20 cellular contexts compared by ENCODE assay signal in the genomic region with DNA sequence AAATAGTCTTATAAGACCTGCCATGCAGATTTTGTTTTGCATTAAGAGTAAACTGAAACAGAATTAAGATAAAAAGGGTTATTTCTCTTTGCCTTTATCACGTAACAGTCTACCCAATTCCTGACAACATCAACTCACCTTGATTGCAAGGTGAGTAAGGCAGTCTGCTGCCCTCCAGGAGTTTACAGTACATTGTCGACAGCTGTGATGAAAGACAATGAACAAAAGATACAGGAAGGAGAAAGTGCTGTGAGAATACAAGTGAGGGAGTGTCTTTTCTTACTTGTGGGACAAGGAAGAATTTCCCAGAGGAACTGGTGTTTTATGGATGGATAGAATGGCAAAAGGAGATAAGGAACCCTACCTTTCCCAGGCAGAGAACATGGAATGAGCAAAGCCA.
A peak's percentile ranks its signal among the peaks of the same experiment; 100 is the strongest.
DNase-seq lines count a peak whose midpoint lies in the region; ATAC-seq and TF ChIP-seq lines count a peak whose summit lies in the region.
"Had no signal": no experiment of that assay in that cellular context is flagged by ENCODE, and none has a peak within 500 bp of the region (broad histone marks: within the 10 kb centered on the region; RNA-seq: fewer than 3 reads in every experiment).

No MANE protein-coding gene starts in this region.

- H3K9me3 Mint-ChIP-seq in MCF 10A (ENCODE audit: unreplicated experiment): no peaks in the 10 kb centered on the region
- H3K9me3 Mint-ChIP-seq: CD4-positive, alpha-beta memory T cell; H9 had no signal

- H3K27ac ChIP-seq in HEK293 (ENCODE audit: extremely low read depth, low read depth, low read length) (no peak overlapping the region), RWPE2 (ENCODE audit: poor library complexity, severe bottlenecking) (peak overlapping the region; percentile 53), sigmoid colon (no peak overlapping the region)
- H3K27ac ChIP-seq: A549, GM23248 had no signal

- no peaks in the 10 kb centered on the region for H3K9me3 ChIP-seq in HEK293 (ENCODE audit: control insufficient read depth, insufficient read depth, low read depth, low read length)
- no peaks in the 10 kb centered on the region for H3K9me3 ChIP-seq in RWPE2 (ENCODE audit: severe bottlenecking)
- H3K9me3 ChIP-seq in mucosa of descending colon: no peaks in the 10 kb centered on the region
- no peaks in the 10 kb centered on the region for H3K9me3 ChIP-seq in sigmoid colon
- H3K9me3 ChIP-seq: A549 had no signal

- H3K27me3 Mint-ChIP-seq in MCF 10A (ENCODE audit: insufficient read depth, unreplicated experiment): no peaks in the 10 kb centered on the region
- H3K27me3 Mint-ChIP-seq: CD4-positive, alpha-beta memory T cell had no signal

- TF ChIP-seq CTCF in HEK293 (tag by site-specific recombination; IDR thresholded peaks at IDR 0.05): no peak
- TF ChIP-seq CTCF in RWPE2 (IDR thresholded peaks at IDR 0.05; ENCODE audit: poor library complexity, severe bottlenecking): no peak
- TF ChIP-seq CTCF in epithelial cell of esophagus (IDR thresholded peaks at IDR 0.05; ENCODE audit: insufficient read depth, low read depth, low read length, missing control alignments): no peak
- TF ChIP-seq CTCF in mucosa of descending colon (IDR thresholded peaks at IDR 0.05): no peak
- TF ChIP-seq CTCF in sigmoid colon (IDR thresholded peaks at IDR 0.05): no peak
- TF ChIP-seq CTCF in MCF 10A (IDR thresholded peaks at IDR 0.05; ENCODE audit: unreplicated experiment): no peak

- H3K4me3 Mint-ChIP-seq in MCF 10A (ENCODE audit: unreplicated experiment): no peak overlapping the region
- H3K4me3 Mint-ChIP-seq: CD4-positive, alpha-beta memory T cell; H9; HFFc6 had no signal

- no peaks in the 10 kb centered on the region for H3K27me3 ChIP-seq in RWPE2 (ENCODE audit: insufficient read depth, poor library complexity, severe bottlenecking)
- H3K27me3 ChIP-seq in sigmoid colon: no peaks in the 10 kb centered on the region

- CTCF ChIA-PET in HEK293 (lab: Yijun Ruan, JAX): no interaction called here
- CTCF ChIA-PET in MCF 10A (lab: Yijun Ruan, JAX): no interaction called here

- TF ChIP-seq EP300 in sigmoid colon (IDR thresholded peaks at IDR 0.05): no peak

- H3K4me1 ChIP-seq in HEK293 (ENCODE audit: control insufficient read depth, insufficient read depth, low read length): peaks cover 12% of the 10 kb centered on the region
- peaks cover 26% of the 10 kb centered on the region for H3K4me1 ChIP-seq in RWPE2 (ENCODE audit: insufficient read depth, poor library complexity, severe bottlenecking)
- no peaks in the 10 kb centered on the region for H3K4me1 ChIP-seq in mucosa of descending colon (ENCODE audit: low read depth)
- no peaks in the 10 kb centered on the region for H3K4me1 ChIP-seq in sigmoid colon
- H3K4me1 ChIP-seq: A549 had no signal

- intact Hi-C loops in mucosa of descending colon (cut with DNase I, micrococcal nuclease) (no loop called here), sigmoid colon (cut with DNase I) (no loop called here), MCF 10A (cut with micrococcal nuclease) (no loop called here)

- DNase-seq in RWPE2 (ENCODE audit: low spot score) (no peak), epithelial cell of esophagus (ENCODE audit: low read depth) (peak; percentile 20), mucosa of descending colon (no peak), AG08396 (ENCODE audit: low spot score) (no peak), sigmoid colon (no peak), MCF 10A (ENCODE audit: unreplicated experiment) (no peak), DMS53 (lab: John Stamatoyannopoulos, UW) (no peak)
- DNase-seq: 8988T; ACHN; C1 segment of cervical spinal cord; Calu3; CD4-positive, alpha-beta memory T cell; COR-L47; DND-41; GM23248; H9; HFFc6 had no signal

- H3K27ac Mint-ChIP-seq in MCF 10A (ENCODE audit: low read depth, unreplicated experiment): no peak overlapping the region
- H3K27ac Mint-ChIP-seq: CD4-positive, alpha-beta memory T cell; H9; HFFc6 had no signal

- POLR2A ChIA-PET in HEK293 (lab: Yijun Ruan, JAX): no interaction called here
- POLR2A ChIA-PET in MCF 10A (lab: Yijun Ruan, JAX): no interaction called here

- H3K36me3 ChIP-seq in HEK293 (ENCODE audit: control insufficient read depth in 2 of 2, insufficient read depth in 1 of 2, low read length in 2 of 2): no peaks in the 10 kb centered on the region
- no peaks in the 10 kb centered on the region for H3K36me3 ChIP-seq in RWPE2 (ENCODE audit: low read depth)
- no peaks in the 10 kb centered on the region for H3K36me3 ChIP-seq in mucosa of descending colon (ENCODE audit: low read depth)
- H3K36me3 ChIP-seq in sigmoid colon: no peaks in the 10 kb centered on the region

- ATAC-seq in RWPE2 (ENCODE audit: low read depth): no peak
- peak; percentile 23 for ATAC-seq in mucosa of descending colon
- ATAC-seq: A549, HCT116 had no signal

- H3K36me3 Mint-ChIP-seq in MCF 10A (ENCODE audit: insufficient read depth, unreplicated experiment): no peaks in the 10 kb centered on the region
- H3K36me3 Mint-ChIP-seq: CD4-positive, alpha-beta memory T cell had no signal

- BruUV-seq in MCF 10A (replicated peaks; lab: Mats Ljungman, UMichigan): no TSS peak

- WGBS in sigmoid colon, 2 donors: 68 to 80% methylated on average over 2 of the region's 2 CpGs

- H3K4me3 ChIP-seq in HEK293 (ENCODE audit: low read depth, low read length): no peak overlapping the region
- H3K4me3 ChIP-seq in RWPE2 (ENCODE audit: severe bottlenecking): no peak overlapping the region
- no peak overlapping the region for H3K4me3 ChIP-seq in epithelial cell of esophagus (ENCODE audit: low read length)
- no peak overlapping the region for H3K4me3 ChIP-seq in mucosa of descending colon
- no peak overlapping the region for H3K4me3 ChIP-seq in sigmoid colon
- H3K4me3 ChIP-seq: A549, GM23248 had no signal

- TF ChIP-seq POLR2A in sigmoid colon (IDR thresholded peaks at IDR 0.05): no peak

- peaks cover 6% of the 10 kb centered on the region for H3K4me1 Mint-ChIP-seq in MCF 10A (ENCODE audit: insufficient read depth, unreplicated experiment)
- H3K4me1 Mint-ChIP-seq: CD4-positive, alpha-beta memory T cell had no signal

TF ChIP-seq in HEK293, 187 proteins besides CTCF, POLR2A, EP300 and RAD21:
- TF ChIP-seq FEZF1 (tag by site-specific recombination; IDR thresholded peaks at IDR 0.05): 0 out of 2 replicates have a peak, but pooled peaks have one; percentile 18
- no peak for TF ChIP-seq ZBTB7A (tag by site-specific recombination; IDR thresholded peaks at IDR 0.05; ENCODE audit: low read depth)
- TF ChIP-seq, protein P1, sequence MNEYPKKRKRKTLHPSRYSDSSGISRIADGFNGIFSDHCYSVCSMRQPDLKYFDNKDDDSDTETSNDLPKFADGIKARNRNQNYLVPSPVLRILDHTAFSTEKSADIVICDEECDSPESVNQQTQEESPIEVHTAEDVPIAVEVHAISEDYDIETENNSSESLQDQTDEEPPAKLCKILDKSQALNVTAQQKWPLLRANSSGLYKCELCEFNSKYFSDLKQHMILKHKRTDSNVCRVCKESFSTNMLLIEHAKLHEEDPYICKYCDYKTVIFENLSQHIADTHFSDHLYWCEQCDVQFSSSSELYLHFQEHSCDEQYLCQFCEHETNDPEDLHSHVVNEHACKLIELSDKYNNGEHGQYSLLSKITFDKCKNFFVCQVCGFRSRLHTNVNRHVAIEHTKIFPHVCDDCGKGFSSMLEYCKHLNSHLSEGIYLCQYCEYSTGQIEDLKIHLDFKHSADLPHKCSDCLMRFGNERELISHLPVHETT (tag by site-specific recombination; IDR thresholded peaks at IDR 0.05): no peak
- TF ChIP-seq GLI4 (tag by site-specific recombination; IDR thresholded peaks at IDR 0.05): no peak
